8 cellular contexts compared by ENCODE assay signal in the genomic region with DNA sequence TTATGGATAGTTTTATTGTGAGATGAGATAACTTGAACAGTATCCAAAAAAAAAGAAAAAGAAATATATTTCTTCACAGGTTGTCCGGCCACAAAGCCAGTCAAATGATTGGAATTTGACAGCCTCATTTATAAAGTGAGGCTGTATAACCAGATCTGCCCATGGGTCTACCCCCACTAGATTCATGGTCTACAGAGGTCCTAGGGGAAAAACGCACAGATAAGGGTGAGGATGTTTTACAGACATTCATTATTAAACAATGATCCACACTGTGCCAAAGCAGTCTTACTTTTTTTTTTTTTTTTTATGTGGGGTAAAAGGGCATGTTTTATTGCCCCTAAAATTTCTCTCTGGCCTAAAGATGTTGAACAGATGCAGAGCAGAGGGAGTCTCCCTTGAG.
"Had no signal": no experiment of that assay in that cellular context is flagged by ENCODE, and none has a peak within 500 bp of the region (broad histone marks: within the 10 kb centered on the region; RNA-seq: fewer than 3 reads in every experiment).

No MANE protein-coding gene starts in this region.

- H3K4me1 Mint-ChIP-seq: IgD-negative memory B cell had no signal

- H3K27me3 Mint-ChIP-seq: IgD-negative memory B cell had no signal

- H3K4me3 ChIP-seq: K562 had no signal

- DNase-seq: IMR-90, KBM-7, KG1 had no signal

- FAIRE-seq: HepG2, HTR-8/SVneo, K562 had no signal

- H3K27ac ChIP-seq: HL-60 had no signal

- ATAC-seq: HepG2, K562 had no signal

- H3K27ac Mint-ChIP-seq: IgD-negative memory B cell had no signal
